Comparison of ENCODE assay signal across 8 cellular contexts in genomic region chr14:92651106-92651792, GRCh38.
DNase-seq lines count a peak whose midpoint lies in the region; ATAC-seq and TF ChIP-seq lines count a peak whose summit lies in the region.

No MANE protein-coding gene starts in this region.

- no peaks in the 10 kb centered on the region for H3K4me1 Mint-ChIP-seq in type B pancreatic cell (ENCODE audit: unreplicated experiment)

- TF ChIP-seq POLR2A in suprapubic skin (IDR thresholded peaks at IDR 0.05) = no peak

- H3K9me3 ChIP-seq in OCI-LY3 (ENCODE audit: insufficient read depth, low read length) (no peaks in the 10 kb centered on the region), mucosa of rectum (ENCODE audit: control insufficient read depth in 2 of 2, low read length in 2 of 2) (no peaks in the 10 kb centered on the region), suprapubic skin (no peaks in the 10 kb centered on the region)

- DNase-seq in GM12864 (ENCODE audit: low read depth) (peak; percentile 59), activated gamma-delta T cell (lab: John Stamatoyannopoulos, UW) (peak; percentile 58), suprapubic skin (ENCODE audit: low spot score in 2 of 2) (no peak), AG08396 (ENCODE audit: low spot score) (no peak), type B pancreatic cell (ENCODE audit: extremely low spot score, unreplicated experiment) (no peak)

- peaks cover 3% of the 10 kb centered on the region for H3K36me3 Mint-ChIP-seq in type B pancreatic cell

- no peak for TF ChIP-seq CTCF in GM12864 (IDR thresholded peaks at IDR 0.05; ENCODE audit: low read depth, low read length, missing control alignments)
- TF ChIP-seq CTCF in OCI-LY3 (IDR thresholded peaks at IDR 0.05; ENCODE audit: low read depth, low read length) = no peak
- no peak for TF ChIP-seq CTCF in suprapubic skin (IDR thresholded peaks at IDR 0.05)
- TF ChIP-seq CTCF in type B pancreatic cell (conservative IDR thresholded peaks at IDR 0.05) = no peak

- H3K27me3 ChIP-seq in OCI-LY3 (ENCODE audit: low read depth, low read length) = no peaks in the 10 kb centered on the region
- H3K27me3 ChIP-seq in mucosa of rectum (ENCODE audit: control insufficient read depth in 2 of 2, insufficient read depth in 2 of 2, low read length in 2 of 2) = no peaks in the 10 kb centered on the region
- H3K27me3 ChIP-seq in suprapubic skin = no peaks in the 10 kb centered on the region

- H3K27ac ChIP-seq in OCI-LY3 (ENCODE audit: low read length) = no peak overlapping the region
- H3K27ac ChIP-seq in mucosa of rectum (ENCODE audit: low read depth in 2 of 2, low read length in 2 of 2) = peak overlapping the region; percentile 14 to 83
- peak overlapping the region; percentile 74 for H3K27ac ChIP-seq in suprapubic skin

- peak overlapping the region; percentile 70 for H3K4me2 ChIP-seq in OCI-LY3 (ENCODE audit: low read length)

- H3K9me3 Mint-ChIP-seq in type B pancreatic cell = no peaks in the 10 kb centered on the region

- ATAC-seq in HG02571 (IDR thresholded peaks at IDR 0.05; ENCODE audit: unreplicated experiment) = peak; percentile 61

- H3K9ac ChIP-seq in OCI-LY3 (ENCODE audit: low read length) = peak overlapping the region; percentile 41; the same call in 1 of the 2 replicates
- H3K9ac ChIP-seq in mucosa of rectum (ENCODE audit: low read depth in 1 of 2, low read length in 2 of 2) = no peak overlapping the region

- H3K4me1 ChIP-seq in OCI-LY3 (ENCODE audit: low read length) (peaks cover 17% of the 10 kb centered on the region), mucosa of rectum (ENCODE audit: control insufficient read depth in 2 of 2, insufficient read depth in 2 of 2, low read length in 2 of 2) (peaks cover 9 to 13% of the 10 kb centered on the region in 2 donors), suprapubic skin (peaks cover 35% of the 10 kb centered on the region)

- no peaks in the 10 kb centered on the region for H3K79me2 ChIP-seq in OCI-LY3 (ENCODE audit: low read length)

- TF ChIP-seq EP300 in suprapubic skin (IDR thresholded peaks at IDR 0.05) = no peak

- H4K20me1 ChIP-seq in OCI-LY3 (ENCODE audit: insufficient read depth, low read length) = no peaks in the 10 kb centered on the region

- no peaks in the 10 kb centered on the region for H3K27me3 Mint-ChIP-seq in type B pancreatic cell

- no peak overlapping the region for H2AFZ ChIP-seq in OCI-LY3 (ENCODE audit: low read depth, low read length)

- 77% methylated on average over 18 of the region's 19 CpGs for WGBS in suprapubic skin

- H3K36me3 ChIP-seq in OCI-LY3 (replicated peaks; ENCODE audit: low read depth, low read length) (no peaks in the 10 kb centered on the region), mucosa of rectum (ENCODE audit: control insufficient read depth in 2 of 2, insufficient read depth in 2 of 2, low read length in 2 of 2) (peaks cover 2 to 3% of the 10 kb centered on the region in 2 donors), suprapubic skin (peaks cover 21% of the 10 kb centered on the region)

- H3K4me3 Mint-ChIP-seq in type B pancreatic cell = no peak overlapping the region

- H3K27ac Mint-ChIP-seq in type B pancreatic cell = no peak overlapping the region

- H3K4me3 ChIP-seq in GM12864 (ENCODE audit: low read depth, low read length) (peak overlapping the region; percentile 33), OCI-LY3 (ENCODE audit: low read length) (peak overlapping the region; percentile 62), mucosa of rectum (ENCODE audit: low read length in 2 of 2) (peak overlapping the region in 1 of 2 donors; percentile 13), suprapubic skin (peak overlapping the region; percentile 41)

Comparison
In these comparisons a context has a peak if more than half of its experiments do, and no peak if none do; other contexts are left out.
1. DNase-seq: peak in GM12864 (single experiment) and activated gamma-delta T cell (single experiment); none in suprapubic skin (0 of 2), AG08396 (single experiment) and type B pancreatic cell (single experiment).